In the genomic region with DNA sequence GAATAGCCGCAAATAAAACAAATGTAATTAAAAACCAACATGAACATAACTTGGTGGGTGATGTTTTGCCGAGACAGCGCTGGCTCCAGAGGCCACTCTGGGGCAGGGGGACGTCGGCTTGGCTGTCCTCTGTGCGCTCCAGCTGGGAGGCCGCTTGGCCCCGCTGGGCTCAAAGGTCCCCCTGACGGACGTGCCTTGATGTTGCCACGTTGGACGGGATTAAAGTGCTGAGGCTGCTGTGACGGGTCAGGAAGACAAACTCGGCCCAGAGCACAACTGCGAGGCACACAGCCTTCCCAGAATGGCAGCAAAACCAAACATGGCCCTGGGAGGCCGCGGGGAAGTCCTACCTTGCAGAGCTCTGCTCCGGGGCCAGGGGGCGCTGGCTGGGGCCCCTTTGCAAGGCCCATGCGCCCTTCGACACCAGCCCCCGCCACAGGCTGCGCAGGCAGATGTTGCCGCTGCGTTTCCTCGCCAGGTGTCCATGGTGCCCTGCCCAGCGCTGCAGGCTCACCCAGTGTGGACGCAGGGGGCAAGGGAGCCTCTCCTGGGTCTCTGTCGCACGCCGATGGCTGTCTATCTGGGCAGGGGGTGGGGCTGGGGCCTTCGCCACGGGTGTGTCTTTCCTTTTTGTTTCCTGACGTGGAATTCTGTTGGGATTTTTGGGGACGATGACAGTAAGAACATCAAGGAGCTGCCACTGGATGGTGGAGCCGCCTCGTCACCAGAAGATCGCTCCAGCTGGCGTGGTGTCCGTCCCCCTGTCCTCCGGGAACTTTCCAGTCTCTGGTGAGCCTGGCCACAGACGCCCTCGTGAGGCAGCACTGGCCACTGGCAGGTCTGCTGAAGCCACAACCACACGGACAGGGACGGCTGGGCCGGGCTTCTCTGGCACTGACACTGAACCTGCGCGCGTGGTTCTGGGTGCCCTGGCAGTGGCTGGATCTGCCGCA, we compare ENCODE assay signal across 8 cellular contexts.
DNase-seq lines count a peak whose midpoint lies in the region; ATAC-seq and TF ChIP-seq lines count a peak whose summit lies in the region.

No MANE protein-coding gene starts in this region.

- H3K4me3 ChIP-seq in BLaER1 (peak overlapping the region; percentile 38; the same call in 1 of the 2 replicates), HFF-Myc (replicated peaks; ENCODE audit: low read depth, low read length) (0 out of 2 replicates have a peak overlapping the region, but pooled peaks have one; percentile 7), foreskin fibroblast (ENCODE audit: low read depth in 1 of 2, low read length in 2 of 2) (peak overlapping the region; percentile 30 to 40)

- peaks cover 20% of the 10 kb centered on the region for H4K20me1 ChIP-seq in BLaER1

- peak overlapping the region; percentile 63 for H3K4me2 ChIP-seq in BLaER1

- peaks cover 29% of the 10 kb centered on the region for H3K27me3 ChIP-seq in BLaER1

- peak; percentile 60 for TF ChIP-seq CTCF in HFF-Myc (IDR thresholded peaks at IDR 0.05; ENCODE audit: low read depth, low read length, missing control alignments)
- TF ChIP-seq CTCF in foreskin fibroblast (IDR thresholded peaks at IDR 0.05; ENCODE audit: low read depth, low read length) = peak; percentile 72
- TF ChIP-seq CTCF in natural killer cell (IDR thresholded peaks at IDR 0.05) = no peak

- 0 out of 2 replicates have a peak, but pooled peaks cover under 1% of the 10 kb centered on the region for H3K9me3 ChIP-seq in BLaER1

- CTCF ChIA-PET in activated CD4-positive, alpha-beta memory T cell treated with anti-CD3 and anti-CD28 coated beads for 36 hours (lab: Charles Lee) = interaction anchor here (0.6 to 1.2 kb wide), 5 partner anchors 24 to 681 kb away, joined by 3 to 4 read pairs (median 3); no protein-coding TSS in a partner anchor

- peaks cover 6% of the 10 kb centered on the region for H3K27me3 Mint-ChIP-seq in activated CD4-positive, alpha-beta memory T cell treated with anti-CD3 and anti-CD28 coated beads for 36 hours
- H3K27me3 Mint-ChIP-seq in natural killer cell (ENCODE audit: low read depth in 2 of 2) = peaks cover 0 to 3% of the 10 kb centered on the region in 2 donors

- ATAC-seq in natural killer cell (peak in 2 of 3 donors; percentile 34 to 77), HG02973 (IDR thresholded peaks at IDR 0.05; ENCODE audit: unreplicated experiment) (no peak), HG03175 (IDR thresholded peaks at IDR 0.05; ENCODE audit: unreplicated experiment) (no peak)
- no peak for ATAC-seq in stimulated activated effector memory CD8-positive, alpha-beta T cell treated with anti-CD3 and anti-CD28 coated beads, Interleukin-12 subunit alpha, Interleukin-12 subunit beta, amount 100 ng/mL, for 72 hours

- H3K4me1 Mint-ChIP-seq in activated CD4-positive, alpha-beta memory T cell treated with anti-CD3 and anti-CD28 coated beads for 36 hours (ENCODE audit: low read depth) = no peaks in the 10 kb centered on the region
- no peaks in the 10 kb centered on the region for H3K4me1 Mint-ChIP-seq in natural killer cell
- no peaks in the 10 kb centered on the region for H3K4me1 Mint-ChIP-seq in stimulated activated effector memory CD8-positive, alpha-beta T cell treated with anti-CD3 and anti-CD28 coated beads, Interleukin-12 subunit alpha, Interleukin-12 subunit beta, amount 100 ng/mL, for 72 hours

- H3K9me3 Mint-ChIP-seq in activated CD4-positive, alpha-beta memory T cell treated with anti-CD3 and anti-CD28 coated beads for 36 hours = no peaks in the 10 kb centered on the region
- no peaks in the 10 kb centered on the region for H3K9me3 Mint-ChIP-seq in natural killer cell
- H3K9me3 Mint-ChIP-seq in stimulated activated effector memory CD8-positive, alpha-beta T cell treated with anti-CD3 and anti-CD28 coated beads, Interleukin-12 subunit alpha, Interleukin-12 subunit beta, amount 100 ng/mL, for 72 hours = no peaks in the 10 kb centered on the region

- peaks cover 21% of the 10 kb centered on the region for H3K4me1 ChIP-seq in BLaER1

- no peaks in the 10 kb centered on the region for H3K36me3 Mint-ChIP-seq in activated CD4-positive, alpha-beta memory T cell treated with anti-CD3 and anti-CD28 coated beads for 36 hours
- no peaks in the 10 kb centered on the region for H3K36me3 Mint-ChIP-seq in natural killer cell
- peaks cover 6% of the 10 kb centered on the region for H3K36me3 Mint-ChIP-seq in stimulated activated effector memory CD8-positive, alpha-beta T cell treated with anti-CD3 and anti-CD28 coated beads, Interleukin-12 subunit alpha, Interleukin-12 subunit beta, amount 100 ng/mL, for 72 hours

- no peak for DNase-seq in HFF-Myc (ENCODE audit: extremely low read depth, low read depth)
- peak; percentile 62 for DNase-seq in activated CD4-positive, alpha-beta memory T cell treated with anti-CD3 and anti-CD28 coated beads for 36 hours
- peak; percentile 74 to 88 for DNase-seq in foreskin fibroblast
- no peak for DNase-seq in natural killer cell
- DNase-seq in stimulated activated effector memory CD8-positive, alpha-beta T cell treated with anti-CD3 and anti-CD28 coated beads, Interleukin-12 subunit alpha, Interleukin-12 subunit beta, amount 100 ng/mL, for 72 hours (ENCODE audit: low spot score in 2 of 2) = no peak

- POLR2A ChIA-PET in activated CD4-positive, alpha-beta memory T cell treated with anti-CD3 and anti-CD28 coated beads for 36 hours (lab: Charles Lee) = no interaction called here

- intact Hi-C loops in activated CD4-positive, alpha-beta memory T cell treated with anti-CD3 and anti-CD28 coated beads for 36 hours (cut with micrococcal nuclease) = loop anchor here (1.0 kb wide), 1 partner anchor 278 kb away; no protein-coding TSS in a partner anchor
- intact Hi-C loops in natural killer cell (cut with micrococcal nuclease) = no loop called here

- H3K27ac ChIP-seq in BLaER1 = no peak overlapping the region

- no peak overlapping the region for H3K27ac Mint-ChIP-seq in activated CD4-positive, alpha-beta memory T cell treated with anti-CD3 and anti-CD28 coated beads for 36 hours
- H3K27ac Mint-ChIP-seq in natural killer cell = no peak overlapping the region
- H3K27ac Mint-ChIP-seq in stimulated activated effector memory CD8-positive, alpha-beta T cell treated with anti-CD3 and anti-CD28 coated beads, Interleukin-12 subunit alpha, Interleukin-12 subunit beta, amount 100 ng/mL, for 72 hours = no peak overlapping the region

- H3K4me3 Mint-ChIP-seq in activated CD4-positive, alpha-beta memory T cell treated with anti-CD3 and anti-CD28 coated beads for 36 hours = peak overlapping the region; percentile 61
- peak overlapping the region; percentile 58 for H3K4me3 Mint-ChIP-seq in natural killer cell
- H3K4me3 Mint-ChIP-seq in stimulated activated effector memory CD8-positive, alpha-beta T cell treated with anti-CD3 and anti-CD28 coated beads, Interleukin-12 subunit alpha, Interleukin-12 subunit beta, amount 100 ng/mL, for 72 hours = no peak overlapping the region

- H3K36me3 ChIP-seq in BLaER1 = no peaks in the 10 kb centered on the region

- no peak overlapping the region for H3K9ac ChIP-seq in BLaER1

Comparison
In these comparisons a context has a peak if more than half of its experiments do, and no peak if none do; other contexts are left out.
1. DNase-seq: peak in activated CD4-positive, alpha-beta memory T cell treated with anti-CD3 and anti-CD28 coated beads for 36 hours (single experiment) and foreskin fibroblast (2 of 2); none in HFF-Myc (single experiment), natural killer cell (single experiment) and stimulated activated effector memory CD8-positive, alpha-beta T cell treated with anti-CD3 and anti-CD28 coated beads, Interleukin-12 subunit alpha, Interleukin-12 subunit beta, amount 100 ng/mL, for 72 hours (0 of 2).
2. ATAC-seq: peak in natural killer cell (2 of 3); none in stimulated activated effector memory CD8-positive, alpha-beta T cell treated with anti-CD3 and anti-CD28 coated beads, Interleukin-12 subunit alpha, Interleukin-12 subunit beta, amount 100 ng/mL, for 72 hours (single experiment), HG02973 (single experiment) and HG03175 (single experiment).
3. Peak in every context shown above with its lines, with median percentiles within 50 percentile points of each other: H3K4me3 ChIP-seq.